Comparison of ENCODE assay signal across 7 cellular contexts in the genomic region with DNA sequence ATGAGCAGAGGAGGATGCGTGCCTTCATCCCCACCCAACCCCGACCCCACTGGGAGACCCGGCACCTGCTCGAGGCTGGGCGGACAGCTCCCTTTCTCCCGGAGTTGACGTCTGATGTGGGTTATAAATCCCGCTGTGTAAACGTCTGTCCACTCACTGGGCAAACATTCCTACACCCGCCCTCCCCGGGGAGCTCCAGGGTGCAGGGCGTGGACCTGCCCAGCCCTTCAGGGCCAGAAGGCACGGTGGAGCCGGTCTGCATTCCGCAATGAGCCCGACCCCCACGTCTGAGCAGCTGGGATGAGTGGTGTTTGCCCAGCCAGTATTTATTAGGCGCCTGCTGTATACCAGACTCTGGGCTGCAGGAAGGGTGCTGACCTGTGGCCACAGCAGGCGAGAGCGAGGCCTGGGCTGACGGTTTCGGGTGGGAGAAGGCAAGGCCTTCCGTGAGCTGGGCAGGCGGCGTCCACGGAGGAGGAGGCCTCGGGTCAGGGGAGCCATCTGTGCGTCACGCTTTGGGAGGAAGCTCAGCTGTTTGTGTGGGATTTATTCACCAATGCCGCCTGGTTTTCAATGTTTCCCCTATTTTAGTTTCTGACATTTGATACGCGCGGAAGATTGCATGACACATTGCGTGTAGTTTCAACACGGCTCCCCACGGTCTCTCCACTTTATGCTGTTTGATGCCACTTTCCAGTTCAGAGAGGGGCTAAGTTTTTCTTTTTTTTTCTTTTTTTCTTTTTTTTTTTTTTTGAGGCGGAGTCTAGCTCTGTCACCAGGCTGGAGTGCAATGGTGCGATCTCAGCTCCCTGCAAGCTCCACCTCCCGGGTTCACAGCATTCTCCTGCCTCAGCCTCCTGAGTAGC. TPM values are rescaled to one million over a fixed set of nuclear protein-coding genes. Genes with fewer than 3 reads are reported as not detected.
DNase-seq lines count a peak whose midpoint lies in the region; ATAC-seq, FAIRE-seq and TF ChIP-seq lines count a peak whose summit lies in the region.

No MANE protein-coding gene starts in this region.

- peak overlapping the region; percentile 18 to 84 (median 72) for H3K27ac ChIP-seq in tibial nerve

- no peak for ATAC-seq in HG02642 (IDR thresholded peaks at IDR 0.05; ENCODE audit: poor library complexity, unreplicated experiment)

- peak; percentile 72 for DNase-seq in HT1080 (ENCODE audit: low read depth)
- peak; percentile 86 for DNase-seq in adipocyte (ENCODE audit: low read depth)
- DNase-seq in tibial nerve (ENCODE audit: low spot score in 2 of 2) = peak; percentile 43 to 57
- DNase-seq in NCI-H82 treated with DMSO at 0.1 percent for 48 hours (lab: John Stamatoyannopoulos, UW; ENCODE audit: unreplicated experiment) = no peak
- DNase-seq in GM19238 (ENCODE audit: insufficient read length, low spot score) = no peak

- 21 to 27% methylated on average over 27 to 38 of the region's 39 CpGs for whole genome bisulfite sequencing in tibial nerve, 2 donors

- no peak for TF ChIP-seq CTCF in tibial nerve (IDR thresholded peaks at IDR 0.05)

- H3K4me1 ChIP-seq in adipocyte (ENCODE audit: control insufficient read depth, insufficient read depth, low read length) (peaks cover 21% of the 10 kb centered on the region), tibial nerve (peaks cover 0 to 25% (median 0%) of the 10 kb centered on the region in 4 donors)

- H3K4me3 ChIP-seq in adipocyte (ENCODE audit: low read length) (peak overlapping the region; percentile 46), tibial nerve (no peak overlapping the region)

- TF ChIP-seq POLR2A in tibial nerve (IDR thresholded peaks at IDR 0.05) = no peak

- H3K9ac ChIP-seq in adipocyte (ENCODE audit: low read length) = peak overlapping the region; percentile 75

- peak in 1 of 2 donors; percentile 29 for TF ChIP-seq EP300 in tibial nerve (IDR thresholded peaks at IDR 0.05)

- H3K9me3 ChIP-seq in adipocyte (ENCODE audit: control insufficient read depth, low read length) (peaks cover 3% of the 10 kb centered on the region), tibial nerve (peaks cover 0 to 5% (median 2%) of the 10 kb centered on the region in 4 donors)

- H3K36me3 ChIP-seq in adipocyte (ENCODE audit: control insufficient read depth, insufficient read depth, low read length, severe bottlenecking) = no peaks in the 10 kb centered on the region
- peaks cover 0 to 7% (median 0%) of the 10 kb centered on the region in 3 donors for H3K36me3 ChIP-seq in tibial nerve

- H3K27me3 ChIP-seq in adipocyte (replicated peaks; ENCODE audit: control insufficient read depth, insufficient read depth, low read length) = no peaks in the 10 kb centered on the region
- no peaks in the 10 kb centered on the region for H3K27me3 ChIP-seq in tibial nerve

- peak; percentile 56 for FAIRE-seq in islet of Langerhans (lab: Jason Lieb, UNC)

RNA-seq across cellular contexts. Expression of a gene that starts 2.0 kb away (rescaled TPM):
- 0.02 and 0.13 TPM in 2 replicates for total RNA-seq in HT1080 (2014; rRNA removed; shearing (Covaris generic))
- 0.16 TPM in 1 of 2 replicates, not detected in the other for polyA plus RNA-seq in HT1080 (2015; cell fraction: cytosol; rRNA removed)
- 0.07 TPM in 1 of 2 replicates, not detected in the other for polyA plus RNA-seq in HT1080 (2015; cell fraction: nucleus; rRNA removed)
- under 1 TPM in 2 of 4 donors, not detected in 2; 0.20 to 0.30 TPM for total RNA-seq in tibial nerve

RNA-seq across cellular contexts. Expression of a gene that starts 44.1 kb away (rescaled TPM):
- not detected in 2 replicates for total RNA-seq in HT1080 (2014; rRNA removed; shearing (Covaris generic))
- not detected in 2 replicates for polyA plus RNA-seq in HT1080 (2015; cell fraction: cytosol; rRNA removed)
- polyA plus RNA-seq in HT1080 (2015; cell fraction: nucleus; rRNA removed) = not detected in 2 replicates
- total RNA-seq in tibial nerve = 100 to 1,000 TPM in 1 of 4 donors, 10 to 100 TPM in 3; 65.7 to 101 (median 98.0) TPM

RNA-seq across cellular contexts. Expression of a gene that starts 44.4 kb away (rescaled TPM):
- total RNA-seq in HT1080 (2014; rRNA removed; shearing (Covaris generic)) = 276 and 447 TPM in 2 replicates
- 297 and 325 TPM in 2 replicates for polyA plus RNA-seq in HT1080 (2015; cell fraction: cytosol; rRNA removed)
- 595 and 598 TPM in 2 replicates for polyA plus RNA-seq in HT1080 (2015; cell fraction: nucleus; rRNA removed)
- total RNA-seq in tibial nerve = 100 to 1,000 TPM; 118 to 205 (median 141) TPM

RNA-seq across cellular contexts. Expression of a gene that starts 57.6 kb away (rescaled TPM):
- not detected in 2 replicates for total RNA-seq in HT1080 (2014; rRNA removed; shearing (Covaris generic))
- not detected in 2 replicates for polyA plus RNA-seq in HT1080 (2015; cell fraction: cytosol; rRNA removed)
- polyA plus RNA-seq in HT1080 (2015; cell fraction: nucleus; rRNA removed) = not detected in 2 replicates
- total RNA-seq in tibial nerve = not detected

Comparison
In these comparisons a context has a peak if more than half of its experiments do, and no peak if none do; other contexts are left out.
1. DNase-seq: peak in HT1080 (single experiment), adipocyte (single experiment) and tibial nerve (2 of 2); none in NCI-H82 treated with DMSO at 0.1 percent for 48 hours (single experiment) and GM19238 (single experiment).
2. RNA of a gene that starts 44.1 kb away (total RNA-seq): 65.7 to 101 TPM in tibial nerve; not detected in HT1080; every median in the first group is over 10 times any median in the second.